In the genomic region with DNA sequence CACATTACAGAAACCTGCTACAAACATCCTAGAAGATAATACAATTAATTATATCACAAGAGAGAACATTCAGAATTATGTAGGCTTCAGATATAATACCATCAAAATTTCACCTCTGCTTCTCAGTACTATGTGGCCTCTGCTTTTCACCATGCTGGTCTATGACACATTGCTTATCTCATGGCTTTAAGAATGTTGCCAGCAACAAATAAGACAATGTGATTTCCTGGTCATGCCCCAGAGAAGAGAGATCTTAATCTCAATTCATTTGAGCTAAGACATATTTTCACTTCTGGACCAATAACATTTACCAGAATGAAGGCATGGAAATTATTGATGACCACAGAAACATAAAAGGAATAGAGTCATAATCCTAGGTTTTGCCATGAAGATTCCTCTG, we compare ENCODE assay signal across 14 cellular contexts.
DNase-seq lines count a peak whose midpoint lies in the region; TF ChIP-seq lines count a peak whose summit lies in the region.
"Had no signal": no experiment of that assay in that cellular context is flagged by ENCODE, and none has a peak within 500 bp of the region (broad histone marks: within the 10 kb centered on the region; RNA-seq: fewer than 3 reads in every experiment).

No MANE protein-coding gene starts in this region.

- no peaks in the 10 kb centered on the region for H3K79me1 ChIP-seq in trophoblast cell (ENCODE audit: low read length)

- intact Hi-C loops in tibial artery (cut with DNase I; ENCODE audit: low total_unique reads): no loop called here

- H3K9me3 ChIP-seq in trophoblast cell (ENCODE audit: insufficient read depth, low read depth, low read length) (no peaks in the 10 kb centered on the region), tibial artery (no peaks in the 10 kb centered on the region)
- H3K9me3 ChIP-seq: BLaER1 had no signal

- DNase-seq in ELR (ENCODE audit: low read depth): peak; percentile 43
- DNase-seq in RKO (ENCODE audit: low spot score): peak; percentile 3
- peak; percentile 1 for DNase-seq in astrocyte of the hippocampus (ENCODE audit: low read depth, low spot score)
- peak; percentile 22 to 76 for DNase-seq in trophoblast cell
- no peak for DNase-seq in KBM-7
- DNase-seq in tibial artery: no peak
- DNase-seq in MV-4-11 (lab: John Stamatoyannopoulos, UW): no peak
- DNase-seq: 8988T; CD4-positive, alpha-beta memory T cell; DMS79 treated with DMSO at 0.1 percent for 48 hours; GOT3; H7 had no signal

- H2AK5ac ChIP-seq in trophoblast cell (ENCODE audit: low read length): no peak overlapping the region

- H3K36me3 ChIP-seq in trophoblast cell (ENCODE audit: control insufficient read depth in 1 of 2, insufficient read depth in 2 of 2, low read length in 2 of 2) (no peaks in the 10 kb centered on the region), tibial artery (no peaks in the 10 kb centered on the region)
- H3K36me3 ChIP-seq: BLaER1 had no signal

- H4K91ac ChIP-seq in trophoblast cell (ENCODE audit: low read depth, low read length): no peak overlapping the region

- no peak overlapping the region for H2AFZ ChIP-seq in trophoblast cell (ENCODE audit: insufficient read depth, low read length, poor library complexity)

- no peak overlapping the region for H3K9ac ChIP-seq in trophoblast cell (ENCODE audit: low read length)
- H3K9ac ChIP-seq: BLaER1 had no signal

- no peak overlapping the region for H3K14ac ChIP-seq in trophoblast cell (ENCODE audit: low read length)

- in situ Hi-C loops in KBM-7 (cut with MboI; ENCODE audit: low pct_unique_long_range_greater_than_20kb, low sequenced_read_pairs): no loop called here

- no peak overlapping the region for H2BK5ac ChIP-seq in trophoblast cell (ENCODE audit: low read depth, low read length, poor library complexity)

- H3K18ac ChIP-seq in trophoblast cell (ENCODE audit: low read length): no peak overlapping the region

- H3K4ac ChIP-seq in trophoblast cell (ENCODE audit: low read depth, low read length): no peak overlapping the region

- H3K27ac ChIP-seq in trophoblast cell (ENCODE audit: low read depth, low read length) (no peak overlapping the region), tibial artery (no peak overlapping the region)
- H3K27ac ChIP-seq: BLaER1 had no signal

- H3K23ac ChIP-seq in trophoblast cell (ENCODE audit: low read length): no peak overlapping the region

- H2BK120ac ChIP-seq in trophoblast cell (ENCODE audit: insufficient read depth, low read length, poor library complexity): no peak overlapping the region

- no peak overlapping the region for H3K4me2 ChIP-seq in trophoblast cell (ENCODE audit: low read length)
- H3K4me2 ChIP-seq: BLaER1 had no signal

- H3K4me3 ChIP-seq in trophoblast cell (ENCODE audit: low read depth, low read length) (no peak overlapping the region), tibial artery (no peak overlapping the region)
- H3K4me3 ChIP-seq: BLaER1, GM12878 had no signal

- no peaks in the 10 kb centered on the region for H3K79me2 ChIP-seq in trophoblast cell (ENCODE audit: control insufficient read depth, insufficient read depth, low read length, poor library complexity)

- no peaks in the 10 kb centered on the region for H3K27me3 ChIP-seq in trophoblast cell (ENCODE audit: insufficient read depth, low read length)
- H3K27me3 ChIP-seq in tibial artery: no peaks in the 10 kb centered on the region
- H3K27me3 ChIP-seq: BLaER1 had no signal

- H4K12ac ChIP-seq in trophoblast cell (ENCODE audit: low read depth, low read length): no peak overlapping the region

- H4K8ac ChIP-seq in trophoblast cell (ENCODE audit: low read depth, low read length): no peak overlapping the region

- no peaks in the 10 kb centered on the region for H3K4me1 ChIP-seq in trophoblast cell (ENCODE audit: control insufficient read depth in 1 of 2, insufficient read depth in 2 of 2, low read length in 2 of 2)
- H3K4me1 ChIP-seq in tibial artery: no peaks in the 10 kb centered on the region
- H3K4me1 ChIP-seq: BLaER1 had no signal

- no peak overlapping the region for H2BK12ac ChIP-seq in trophoblast cell (ENCODE audit: low read length)

- no peak for TF ChIP-seq CTCF in tibial artery (IDR thresholded peaks at IDR 0.05)

Comparison
In these comparisons a context has a peak if more than half of its experiments do, and no peak if none do; other contexts are left out.
1. DNase-seq: peak in ELR (single experiment), RKO (single experiment), astrocyte of the hippocampus (single experiment) and trophoblast cell (2 of 2); none in KBM-7 (single experiment), tibial artery (0 of 2) and MV-4-11 (single experiment).